Comparison of ENCODE assay signal across 17 cellular contexts in genomic region chr14:96589577-96589976, GRCh38.
"Had no signal": no experiment of that assay in that cellular context is flagged by ENCODE, and none has a peak within 500 bp of the region (broad histone marks: within the 10 kb centered on the region; RNA-seq: fewer than 3 reads in every experiment).

No MANE protein-coding gene starts in this region.

- H3K9me3 Mint-ChIP-seq: naive B cell; nephron; stimulated activated memory B cell treated with anti-CD40 and anti-IgM and Interleukin-4, amounts not matched to agents 10 μg/mL and 1 μg/mL and 100 μg/mL, for 72 hours; stimulated activated naive CD8-positive, alpha-beta T cell treated with anti-CD3 and anti-CD28 coated beads, Interleukin-15, Interleukin-2, amounts not matched to agents 100 ng/mL and 50 ng/mL, for 24 hours had no signal

- DNase-seq: effector memory CD4-positive, alpha-beta T cell; esophagus squamous epithelium; foreskin fibroblast; left colon; left ventricle myocardium superior; mesendoderm; naive B cell; stimulated activated CD4-positive, alpha-beta T cell treated with anti-CD3 and anti-CD28 coated beads, Interleukin-15, amount 100 ng/mL, for 24 hours; stimulated activated CD4-positive, alpha-beta T cell treated with anti-CD3 and anti-CD28 coated beads, Interleukin-1b, Interleukin-23, amount 100 ng/mL, for 48 hours; stimulated activated CD4-positive, alpha-beta T cell treated with anti-CD3 and anti-CD28 coated beads, Interleukin-4, amount 100 ng/mL, for 24 hours; transverse colon had no signal

- H3K4me3 Mint-ChIP-seq: nephron; stimulated activated memory B cell treated with anti-CD40 and anti-IgM and Interleukin-4, amounts not matched to agents 10 μg/mL and 1 μg/mL and 100 μg/mL, for 72 hours; stimulated activated naive CD8-positive, alpha-beta T cell treated with anti-CD3 and anti-CD28 coated beads, Interleukin-15, Interleukin-2, amounts not matched to agents 100 ng/mL and 50 ng/mL, for 24 hours had no signal

- H3K27ac Mint-ChIP-seq: stimulated activated memory B cell treated with anti-CD40 and anti-IgM and Interleukin-4, amounts not matched to agents 10 μg/mL and 1 μg/mL and 100 μg/mL, for 72 hours; stimulated activated naive CD8-positive, alpha-beta T cell treated with anti-CD3 and anti-CD28 coated beads, Interleukin-15, Interleukin-2, amounts not matched to agents 100 ng/mL and 50 ng/mL, for 24 hours had no signal

- H3K4me3 ChIP-seq: esophagus squamous epithelium, gastroesophageal sphincter, thoracic aorta, transverse colon had no signal

- ATAC-seq: gastroesophageal sphincter; left colon; stimulated activated memory B cell treated with anti-CD40 and anti-IgM and Interleukin-4, amounts not matched to agents 10 μg/mL and 1 μg/mL and 100 μg/mL, for 72 hours had no signal

- H3K9me3 ChIP-seq: esophagus squamous epithelium, gastroesophageal sphincter, neutrophil, thoracic aorta, transverse colon had no signal

- H3K36me3 ChIP-seq: esophagus squamous epithelium, gastroesophageal sphincter, neutrophil, thoracic aorta, transverse colon had no signal

- H3K36me3 Mint-ChIP-seq: naive B cell; stimulated activated memory B cell treated with anti-CD40 and anti-IgM and Interleukin-4, amounts not matched to agents 10 μg/mL and 1 μg/mL and 100 μg/mL, for 72 hours had no signal

- H3K27ac ChIP-seq: esophagus squamous epithelium, gastroesophageal sphincter, neutrophil, thoracic aorta, transverse colon had no signal
